ENCODE assay signal across 1 cellular context in the genomic region with DNA sequence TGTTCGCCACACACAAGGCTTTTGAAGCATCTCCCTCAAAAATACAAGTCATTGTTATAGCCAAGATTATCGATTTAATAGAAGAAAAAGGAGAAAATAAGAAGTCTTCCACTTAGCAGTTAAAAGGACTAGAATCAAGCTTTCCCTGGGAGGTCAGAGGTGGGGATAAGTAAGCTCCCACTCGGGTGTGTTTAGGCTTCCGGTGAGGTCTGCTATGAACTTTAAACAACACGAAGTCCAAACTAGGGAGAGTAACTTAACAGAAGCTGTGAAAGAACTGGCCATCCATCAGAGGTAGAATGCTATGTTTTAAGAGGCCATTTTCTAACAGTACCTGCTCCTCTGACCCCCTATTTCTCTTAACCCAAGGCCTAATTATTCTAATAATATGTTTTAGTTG.
TF ChIP-seq lines count a peak whose summit lies in the region.

No MANE protein-coding gene starts in this region.

TF ChIP-seq in HepG2, 621 proteins besides CTCF, POLR2A, EP300 and RAD21 (continued from another document):
- TF ChIP-seq KLF9 (CRISPR knock-in tag; IDR thresholded peaks at IDR 0.05; ENCODE audit: low read depth) (no peak), FOXA1 (IDR thresholded peaks at IDR 0.05) (no peak), FOXA1 (CRISPR knock-in tag; IDR thresholded peaks at IDR 0.05) (0 out of 2 replicates have a peak, but pooled peaks have one; percentile 18), NR2F2 (IDR thresholded peaks at IDR 0.05; ENCODE audit: borderline replicate concordance, low read depth) (peak; percentile 71; the same call in 1 of the 2 replicates), LCORL (IDR thresholded peaks at IDR 0.05) (no peak), LCORL (CRISPR knock-in tag; IDR thresholded peaks at IDR 0.05) (peak; percentile 54; the same call in 1 of the 2 replicates), NR2F6 (IDR thresholded peaks at IDR 0.05) (peak; percentile 71), NR2F6 (CRISPR knock-in tag; IDR thresholded peaks at IDR 0.05) (peak; percentile 88), HNF4G (IDR thresholded peaks at IDR 0.05; ENCODE audit: borderline replicate concordance, low read depth, low read length) (peak; percentile 72), HNF4G (CRISPR knock-in tag; IDR thresholded peaks at IDR 0.05; ENCODE audit: borderline replicate concordance, low read depth) (0 out of 2 replicates have a peak, but pooled peaks have one; percentile 51), RXRB (CRISPR knock-in tag; IDR thresholded peaks at IDR 0.05; ENCODE audit: borderline replicate concordance) (peak; percentile 14; the same call in 1 of the 2 replicates)
- TF ChIP-seq, protein P1, sequence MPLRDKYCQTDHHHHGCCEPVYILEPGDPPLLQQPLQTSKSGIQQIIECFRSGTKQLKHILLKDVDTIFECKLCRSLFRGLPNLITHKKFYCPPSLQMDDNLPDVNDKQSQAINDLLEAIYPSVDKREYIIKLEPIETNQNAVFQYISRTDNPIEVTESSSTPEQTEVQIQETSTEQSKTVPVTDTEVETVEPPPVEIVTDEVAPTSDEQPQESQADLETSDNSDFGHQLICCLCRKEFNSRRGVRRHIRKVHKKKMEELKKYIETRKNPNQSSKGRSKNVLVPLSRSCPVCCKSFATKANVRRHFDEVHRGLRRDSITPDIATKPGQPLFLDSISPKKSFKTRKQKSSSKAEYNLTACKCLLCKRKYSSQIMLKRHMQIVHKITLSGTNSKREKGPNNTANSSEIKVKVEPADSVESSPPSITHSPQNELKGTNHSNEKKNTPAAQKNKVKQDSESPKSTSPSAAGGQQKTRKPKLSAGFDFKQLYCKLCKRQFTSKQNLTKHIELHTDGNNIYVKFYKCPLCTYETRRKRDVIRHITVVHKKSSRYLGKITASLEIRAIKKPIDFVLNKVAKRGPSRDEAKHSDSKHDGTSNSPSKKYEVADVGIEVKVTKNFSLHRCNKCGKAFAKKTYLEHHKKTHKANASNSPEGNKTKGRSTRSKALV (CRISPR knock-in tag; IDR thresholded peaks at IDR 0.05) = 0 out of 2 replicates have a peak, but pooled peaks have one; percentile 37
- TF ChIP-seq, protein P2, sequence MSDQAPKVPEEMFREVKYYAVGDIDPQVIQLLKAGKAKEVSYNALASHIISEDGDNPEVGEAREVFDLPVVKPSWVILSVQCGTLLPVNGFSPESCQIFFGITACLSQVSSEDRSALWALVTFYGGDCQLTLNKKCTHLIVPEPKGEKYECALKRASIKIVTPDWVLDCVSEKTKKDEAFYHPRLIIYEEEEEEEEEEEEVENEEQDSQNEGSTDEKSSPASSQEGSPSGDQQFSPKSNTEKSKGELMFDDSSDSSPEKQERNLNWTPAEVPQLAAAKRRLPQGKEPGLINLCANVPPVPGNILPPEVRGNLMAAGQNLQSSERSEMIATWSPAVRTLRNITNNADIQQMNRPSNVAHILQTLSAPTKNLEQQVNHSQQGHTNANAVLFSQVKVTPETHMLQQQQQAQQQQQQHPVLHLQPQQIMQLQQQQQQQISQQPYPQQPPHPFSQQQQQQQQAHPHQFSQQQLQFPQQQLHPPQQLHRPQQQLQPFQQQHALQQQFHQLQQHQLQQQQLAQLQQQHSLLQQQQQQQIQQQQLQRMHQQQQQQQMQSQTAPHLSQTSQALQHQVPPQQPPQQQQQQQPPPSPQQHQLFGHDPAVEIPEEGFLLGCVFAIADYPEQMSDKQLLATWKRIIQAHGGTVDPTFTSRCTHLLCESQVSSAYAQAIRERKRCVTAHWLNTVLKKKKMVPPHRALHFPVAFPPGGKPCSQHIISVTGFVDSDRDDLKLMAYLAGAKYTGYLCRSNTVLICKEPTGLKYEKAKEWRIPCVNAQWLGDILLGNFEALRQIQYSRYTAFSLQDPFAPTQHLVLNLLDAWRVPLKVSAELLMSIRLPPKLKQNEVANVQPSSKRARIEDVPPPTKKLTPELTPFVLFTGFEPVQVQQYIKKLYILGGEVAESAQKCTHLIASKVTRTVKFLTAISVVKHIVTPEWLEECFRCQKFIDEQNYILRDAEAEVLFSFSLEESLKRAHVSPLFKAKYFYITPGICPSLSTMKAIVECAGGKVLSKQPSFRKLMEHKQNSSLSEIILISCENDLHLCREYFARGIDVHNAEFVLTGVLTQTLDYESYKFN (CRISPR knock-in tag; conservative IDR thresholded peaks at IDR 0.05) = peak; percentile 78
